1 cellular context compared by ENCODE assay signal in genomic region chr11:35173011-35173511, GRCh38.
TF ChIP-seq lines count a peak whose summit lies in the region.

No MANE protein-coding gene starts in this region.

TF ChIP-seq in HepG2, 621 proteins besides CTCF, POLR2A, EP300 and RAD21 (continued from another document and continues in another):
- no peak for TF ChIP-seq ZBTB26 (CRISPR knock-in tag; IDR thresholded peaks at IDR 0.05; ENCODE audit: borderline replicate concordance)
- TF ChIP-seq SNAPC2 (CRISPR knock-in tag; IDR thresholded peaks at IDR 0.05) = no peak
- peak; percentile 90 for TF ChIP-seq CEBPB (IDR thresholded peaks at IDR 0.05; ENCODE audit: borderline replicate concordance, low read depth, low read length)
- TF ChIP-seq ZNF460 (CRISPR knock-in tag; IDR thresholded peaks at IDR 0.05; ENCODE audit: borderline replicate concordance) = no peak
- no peak for TF ChIP-seq GABPA (IDR thresholded peaks at IDR 0.05; ENCODE audit: low read depth, low read length)
- peak; percentile 54 for TF ChIP-seq GABPA (CRISPR knock-in tag; IDR thresholded peaks at IDR 0.05; ENCODE audit: low read depth)
- TF ChIP-seq THAP8 (CRISPR knock-in tag; IDR thresholded peaks at IDR 0.05; ENCODE audit: borderline replicate concordance) = no peak
- TF ChIP-seq PTBP1 (IDR thresholded peaks at IDR 0.05; ENCODE audit: low read depth, low read length, poor library complexity, severe bottlenecking) = no peak
- TF ChIP-seq PAWR (CRISPR knock-in tag; IDR thresholded peaks at IDR 0.05; ENCODE audit: borderline replicate concordance) = no peak
- TF ChIP-seq ZNF557 (CRISPR knock-in tag; IDR thresholded peaks at IDR 0.05) = no peak
- TF ChIP-seq MXI1 (IDR thresholded peaks at IDR 0.05; ENCODE audit: borderline replicate concordance, low read depth, low read length) = no peak
- peak; percentile 64 for TF ChIP-seq RARA (CRISPR knock-in tag; IDR thresholded peaks at IDR 0.05)
- TF ChIP-seq ZNF883 (CRISPR knock-in tag; IDR thresholded peaks at IDR 0.05; ENCODE audit: not compliant biosample characterization) = no peak
- no peak for TF ChIP-seq ZNF652 (CRISPR knock-in tag; IDR thresholded peaks at IDR 0.05; ENCODE audit: borderline replicate concordance, low read depth)
- TF ChIP-seq ZNF703 (CRISPR knock-in tag; IDR thresholded peaks at IDR 0.05; ENCODE audit: borderline replicate concordance) = no peak
- TF ChIP-seq ATRX (CRISPR knock-in tag; IDR thresholded peaks at IDR 0.05; ENCODE audit: borderline replicate concordance) = no peak
- TF ChIP-seq MXD1 (CRISPR knock-in tag; IDR thresholded peaks at IDR 0.05) = no peak
- TF ChIP-seq FOXA3 (CRISPR knock-in tag; IDR thresholded peaks at IDR 0.05) = peak; percentile 22; the same call in 1 of the 2 replicates
- TF ChIP-seq NFE2 (CRISPR knock-in tag; IDR thresholded peaks at IDR 0.05) = no peak
- TF ChIP-seq DBP (CRISPR knock-in tag; IDR thresholded peaks at IDR 0.05; ENCODE audit: not compliant biosample characterization) = no peak
- no peak for TF ChIP-seq NBN (conservative IDR thresholded peaks at IDR 0.05)
- TF ChIP-seq ZNF510 (CRISPR knock-in tag; IDR thresholded peaks at IDR 0.05; ENCODE audit: low read depth) = no peak
- TF ChIP-seq ZNF18 (CRISPR knock-in tag; IDR thresholded peaks at IDR 0.05; ENCODE audit: insufficient replicate concordance) = no peak
- no peak for TF ChIP-seq ZNF777 (CRISPR knock-in tag; IDR thresholded peaks at IDR 0.05)
- TF ChIP-seq HMG20B (CRISPR knock-in tag; conservative IDR thresholded peaks at IDR 0.05) = no peak
- no peak for TF ChIP-seq U2AF2 (IDR thresholded peaks at IDR 0.05; ENCODE audit: low read depth, low read length)
- no peak for TF ChIP-seq BHLHE40 (IDR thresholded peaks at IDR 0.05; ENCODE audit: low read length)
- no peak for TF ChIP-seq GLI4 (CRISPR knock-in tag; IDR thresholded peaks at IDR 0.05; ENCODE audit: borderline replicate concordance)
- no peak for TF ChIP-seq SYNCRIP (IDR thresholded peaks at IDR 0.05; ENCODE audit: insufficient read depth, low read depth, low read length)
- no peak for TF ChIP-seq RBFOX2 (IDR thresholded peaks at IDR 0.05; ENCODE audit: low read depth, low read length)
- TF ChIP-seq FOXP4 (CRISPR knock-in tag; IDR thresholded peaks at IDR 0.05) = 0 out of 2 replicates have a peak, but pooled peaks have one; percentile 19
- no peak for TF ChIP-seq ZNF234 (CRISPR knock-in tag; conservative IDR thresholded peaks at IDR 0.05)
- no peak for TF ChIP-seq ZNF710 (CRISPR knock-in tag; IDR thresholded peaks at IDR 0.05; ENCODE audit: borderline replicate concordance)
- no peak for TF ChIP-seq ZGPAT (CRISPR knock-in tag; IDR thresholded peaks at IDR 0.05)
- TF ChIP-seq CENPT (CRISPR knock-in tag; IDR thresholded peaks at IDR 0.05; ENCODE audit: low read depth) = no peak
- TF ChIP-seq ASH2L (IDR thresholded peaks at IDR 0.05; ENCODE audit: insufficient read length, low read depth, low read length) = no peak
- TF ChIP-seq FOSL1 (CRISPR knock-in tag; IDR thresholded peaks at IDR 0.05; ENCODE audit: borderline replicate concordance) = no peak
- TF ChIP-seq SMC3 (IDR thresholded peaks at IDR 0.05; ENCODE audit: low read length) = no peak
- no peak for TF ChIP-seq ZBTB4 (CRISPR knock-in tag; IDR thresholded peaks at IDR 0.05; ENCODE audit: borderline replicate concordance)
- no peak for TF ChIP-seq CCAR2 (optimal IDR thresholded peaks at IDR 0.05; ENCODE audit: low read depth, low read length)
- TF ChIP-seq AHDC1 (CRISPR knock-in tag; IDR thresholded peaks at IDR 0.05; ENCODE audit: borderline replicate concordance) = peak; percentile 50; the same call in 1 of the 2 replicates
